Comparison of ENCODE assay signal across 35 cellular contexts in genomic region chr17:58785097-58785496, GRCh38.
"Had no signal": no experiment of that assay in that cellular context is flagged by ENCODE, and none has a peak within 500 bp of the region (broad histone marks: within the 10 kb centered on the region; RNA-seq: fewer than 3 reads in every experiment).

No MANE protein-coding gene starts in this region.

- DNase-seq: Karpas-422, Kasumi-1, MG63, MM.1S, MV-4-11, NCI-H1048, NCI-H1092, NCI-H1092 treated with DMSO at 0.1 percent for 48 hours, NCI-H1105, NCI-H1105 treated with DMSO at 0.1 percent for 48 hours, NCI-H1417, NCI-H1417 treated with DMSO at 0.1 percent for 48 hours, NCI-H1436, NCI-H1436 treated with DMSO at 0.1 percent for 48 hours, NCI-H146, NCI-H1694, NCI-H1694 treated with DMSO at 0.1 percent for 48 hours, NCI-H187, NCI-H187 treated with DMSO at 0.1 percent for 48 hours, NCI-H1930, NCI-H2029, NCI-H2029 treated with DMSO at 0.1 percent for 48 hours, NCI-H2081, NCI-H2081 treated with DMSO at 0.1 percent for 48 hours, NCI-H2107, NCI-H2171, NCI-H2171 treated with DMSO at 0.1 percent for 48 hours, NCI-H2227 treated with DMSO at 0.1 percent for 48 hours, NCI-H226, NCI-H345, NCI-H446, NCI-H446 treated with DMSO at 0.1 percent for 48 hours, NCI-H510A, NCI-H510A treated with DMSO at 0.1 percent for 48 hours, NCI-H524 had no signal

- H3K4me3 ChIP-seq: MG63 had no signal

- H3K27me3 ChIP-seq: MG63 had no signal

- H3K36me3 ChIP-seq: MG63 had no signal

- H3K9me3 ChIP-seq: MG63 had no signal
